In the genomic region with DNA sequence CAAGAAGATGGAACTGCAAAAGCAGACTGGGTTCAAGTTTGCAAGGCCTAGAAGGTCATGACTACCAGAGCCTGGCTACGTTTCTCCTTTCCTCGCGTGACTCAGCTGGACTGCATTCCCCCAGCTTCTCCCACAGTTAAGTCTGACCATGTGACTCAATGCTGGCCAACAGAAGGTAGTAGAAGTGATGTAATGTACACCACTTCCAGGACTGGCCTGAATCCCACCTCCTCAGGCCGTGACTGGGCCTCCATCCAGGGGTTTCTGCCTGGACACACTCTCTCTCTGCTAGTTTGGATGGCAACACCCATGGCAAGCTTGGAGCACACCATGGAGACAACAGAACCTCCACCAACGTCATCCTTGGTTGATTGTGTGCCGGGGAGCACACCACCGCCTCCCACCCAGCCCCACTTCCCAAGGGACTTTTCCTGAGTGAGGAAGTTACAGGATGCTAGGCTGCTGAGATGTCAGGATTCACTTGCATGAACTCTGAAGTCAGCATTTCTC, we compare ENCODE assay signal across 12 cellular contexts.
A peak's percentile ranks its signal among the peaks of the same experiment; 100 is the strongest.
DNase-seq lines count a peak whose midpoint lies in the region; ATAC-seq and TF ChIP-seq lines count a peak whose summit lies in the region.
"Had no signal": no experiment of that assay in that cellular context is flagged by ENCODE, and none has a peak within 500 bp of the region (broad histone marks: within the 10 kb centered on the region; RNA-seq: fewer than 3 reads in every experiment).

No MANE protein-coding gene starts in this region.

- H3K27ac Mint-ChIP-seq in mesothelial cell of epicardium, result no peak overlapping the region
- H3K27ac Mint-ChIP-seq: activated naive CD4-positive, alpha-beta T cell treated with anti-CD3 and anti-CD28 coated beads, Interleukin-2, amount 50 U/mL, for 24 hours had no signal

- TF ChIP-seq CTCF in mesothelial cell of epicardium (IDR thresholded peaks at IDR 0.05; ENCODE audit: unreplicated experiment), result no peak

- ATAC-seq in HG02588 (IDR thresholded peaks at IDR 0.05; ENCODE audit: unreplicated experiment), result no peak
- no peak for ATAC-seq in GM21717 (IDR thresholded peaks at IDR 0.05; ENCODE audit: unreplicated experiment)
- ATAC-seq: Panc1 had no signal

- no peaks in the 10 kb centered on the region for H3K27me3 Mint-ChIP-seq in mesothelial cell of epicardium (ENCODE audit: low read depth)

- no peak overlapping the region for H3K27ac ChIP-seq in caudate nucleus (ENCODE audit: low read depth, low read length)

- H3K4me1 Mint-ChIP-seq in mesothelial cell of epicardium, result no peaks in the 10 kb centered on the region
- H3K4me1 Mint-ChIP-seq: activated naive CD4-positive, alpha-beta T cell treated with anti-CD3 and anti-CD28 coated beads, Interleukin-2, amount 50 U/mL, for 24 hours had no signal

- no peaks in the 10 kb centered on the region for H3K36me3 Mint-ChIP-seq in mesothelial cell of epicardium
- H3K36me3 Mint-ChIP-seq: activated naive CD4-positive, alpha-beta T cell treated with anti-CD3 and anti-CD28 coated beads, Interleukin-2, amount 50 U/mL, for 24 hours had no signal

- H3K9me3 Mint-ChIP-seq in mesothelial cell of epicardium, result no peaks in the 10 kb centered on the region
- H3K9me3 Mint-ChIP-seq: activated naive CD4-positive, alpha-beta T cell treated with anti-CD3 and anti-CD28 coated beads, Interleukin-2, amount 50 U/mL, for 24 hours had no signal

- H3K4me3 Mint-ChIP-seq in mesothelial cell of epicardium, result no peak overlapping the region
- H3K4me3 Mint-ChIP-seq: activated naive CD4-positive, alpha-beta T cell treated with anti-CD3 and anti-CD28 coated beads, Interleukin-2, amount 50 U/mL, for 24 hours had no signal

- peak; percentile 90 for DNase-seq in GM04503 (ENCODE audit: low read depth)
- DNase-seq in caudate nucleus (lab: John Stamatoyannopoulos, UW), result peak in 38 of 61 donors; percentile 1 to 75 (median 18)
- peak; percentile 61 for DNase-seq in islet precursor cell
- peak; percentile 88 for DNase-seq in stromal cell of bone marrow (ENCODE audit: low read depth)
- no peak for DNase-seq in mesothelial cell of epicardium (ENCODE audit: low spot score in 2 of 2, unreplicated experiment in 2 of 2)
- no peak for DNase-seq in SK-N-DZ (ENCODE audit: low spot score)
- DNase-seq: erythroblast; stimulated activated CD4-positive, alpha-beta T cell treated with anti-CD3 and anti-CD28 coated beads, Interleukin-4, amount 100 ng/mL, for 4 hours had no signal

Comparison
In these comparisons a context has a peak if more than half of its experiments do, and no peak if none do; other contexts are left out.
1. DNase-seq: peak in GM04503 (single experiment), caudate nucleus (38 of 61), islet precursor cell (single experiment) and stromal cell of bone marrow (single experiment); none in mesothelial cell of epicardium (0 of 2) and SK-N-DZ (single experiment).